In genomic region chr20:57289401-57290177, GRCh38 we compare ENCODE assay signal across 1 cellular context.
TF ChIP-seq lines count a peak whose summit lies in the region.

No MANE protein-coding gene starts in this region.

TF ChIP-seq in HepG2, 621 proteins besides CTCF, POLR2A, EP300 and RAD21:
- no peak for TF ChIP-seq MXD3 (CRISPR knock-in tag; IDR thresholded peaks at IDR 0.05)
- no peak for TF ChIP-seq ZNF670 (CRISPR knock-in tag; IDR thresholded peaks at IDR 0.05; ENCODE audit: borderline replicate concordance)
- no peak for TF ChIP-seq SMAD1 (CRISPR knock-in tag; IDR thresholded peaks at IDR 0.05; ENCODE audit: borderline replicate concordance, low read depth)
- no peak for TF ChIP-seq CHD4 (IDR thresholded peaks at IDR 0.05; ENCODE audit: borderline replicate concordance, low read length)
- no peak for TF ChIP-seq ARID5B (CRISPR knock-in tag; IDR thresholded peaks at IDR 0.05)
- no peak for TF ChIP-seq ZHX1 (CRISPR knock-in tag; IDR thresholded peaks at IDR 0.05; ENCODE audit: low read depth)
- TF ChIP-seq ZBTB43 (CRISPR knock-in tag; conservative IDR thresholded peaks at IDR 0.05) = no peak
- no peak for TF ChIP-seq RNF2 (conservative IDR thresholded peaks at IDR 0.05; ENCODE audit: low read depth)
- TF ChIP-seq GRHL1 (CRISPR knock-in tag; conservative IDR thresholded peaks at IDR 0.05) = no peak
- TF ChIP-seq LBX2 (CRISPR knock-in tag; IDR thresholded peaks at IDR 0.05; ENCODE audit: borderline replicate concordance) = no peak
- no peak for TF ChIP-seq FOXK2 (IDR thresholded peaks at IDR 0.05)
- TF ChIP-seq IKZF5 (CRISPR knock-in tag; IDR thresholded peaks at IDR 0.05) = no peak
- no peak for TF ChIP-seq GABPA (IDR thresholded peaks at IDR 0.05; ENCODE audit: low read depth, low read length)
- TF ChIP-seq GABPA (CRISPR knock-in tag; IDR thresholded peaks at IDR 0.05; ENCODE audit: low read depth) = no peak
- no peak for TF ChIP-seq ZNF512 (CRISPR knock-in tag; IDR thresholded peaks at IDR 0.05)
- TF ChIP-seq JUN (CRISPR knock-in tag; IDR thresholded peaks at IDR 0.05) = no peak
- no peak for TF ChIP-seq SIN3A (IDR thresholded peaks at IDR 0.05; ENCODE audit: borderline replicate concordance, low read depth, low read length)
TF ChIP-seq in HepG2: peak in this region for 0.
